In genomic region chr19:47373246-47374240, GRCh38 we compare ENCODE assay signal across 25 cellular contexts. TPM values are rescaled to one million over a fixed set of nuclear protein-coding genes. Genes with fewer than 3 reads are reported as not detected.
"Had no signal": no experiment of that assay in that cellular context is flagged by ENCODE, and none has a peak within 500 bp of the region (broad histone marks: within the 10 kb centered on the region; RNA-seq: fewer than 3 reads in every experiment).

No MANE protein-coding gene starts in this region.

- H3K79me2 ChIP-seq: hepatocyte had no signal

- H2AFZ ChIP-seq: hepatocyte, neural progenitor cell had no signal

- H3K36me3 Mint-ChIP-seq: natural killer cell treated with Interleukin-12 subunit alpha and Interleukin-12 subunit beta and Interleukin-15 and Interleukin-18, amount 100 ng/mL, for 72 hours had no signal

- DNase-seq: effector memory CD8-positive, alpha-beta T cell; esophagus squamous epithelium; foreskin fibroblast; glutamatergic neuron; kidney; left cardiac atrium; left ventricle myocardium inferior; lower lobe of right lung; midbrain; sigmoid colon; stimulated activated CD4-positive, alpha-beta T cell treated with anti-CD3 and anti-CD28 coated beads, Interleukin-2, amount 100 ng/mL, for 24 hours; stimulated activated naive CD4-positive, alpha-beta T cell; stomach; substantia nigra; transverse colon had no signal

- ATAC-seq: effector memory CD8-positive, alpha-beta T cell; gastroesophageal sphincter; left cardiac atrium; lower lobe of right lung; natural killer cell treated with Interleukin-12 subunit alpha and Interleukin-12 subunit beta and Interleukin-15 and Interleukin-18, amount 100 ng/mL, for 72 hours had no signal

- H3K4me3 ChIP-seq: esophagus squamous epithelium, gastroesophageal sphincter, hepatocyte, left ventricle myocardium inferior, lower lobe of right lung, neural progenitor cell, sigmoid colon, skin epidermis, stomach, thoracic aorta, transverse colon had no signal

- H3K4me3 Mint-ChIP-seq: dendritic cell treated with granulocyte-macrophage colony-stimulating factor and Interleukin-4, amounts not matched to agents 40 ng/mL and 50 ng/mL, for 4 days; effector memory CD8-positive, alpha-beta T cell; memory B cell; natural killer cell treated with Interleukin-12 subunit alpha and Interleukin-12 subunit beta and Interleukin-15 and Interleukin-18, amount 100 ng/mL, for 72 hours; neural progenitor cell had no signal

- H3K36me3 ChIP-seq: neural progenitor cell had no signal

- H3K9me3 ChIP-seq: esophagus squamous epithelium, gastroesophageal sphincter, left ventricle myocardium inferior, lower lobe of right lung, sigmoid colon, stomach, thoracic aorta, transverse colon had no signal

- H3K27me3 Mint-ChIP-seq: dendritic cell treated with granulocyte-macrophage colony-stimulating factor and Interleukin-4, amounts not matched to agents 40 ng/mL and 50 ng/mL, for 4 days; effector memory CD8-positive, alpha-beta T cell; memory B cell; natural killer cell treated with Interleukin-12 subunit alpha and Interleukin-12 subunit beta and Interleukin-15 and Interleukin-18, amount 100 ng/mL, for 72 hours had no signal

- FAIRE-seq: colon, kidney had no signal

- H3K27me3 ChIP-seq: esophagus squamous epithelium, gastroesophageal sphincter, hepatocyte, neural progenitor cell, sigmoid colon, stomach, transverse colon had no signal

- H3K9me3 Mint-ChIP-seq: dendritic cell treated with granulocyte-macrophage colony-stimulating factor and Interleukin-4, amounts not matched to agents 40 ng/mL and 50 ng/mL, for 4 days; effector memory CD8-positive, alpha-beta T cell; memory B cell; natural killer cell treated with Interleukin-12 subunit alpha and Interleukin-12 subunit beta and Interleukin-15 and Interleukin-18, amount 100 ng/mL, for 72 hours; neural progenitor cell had no signal

- H3K4me1 Mint-ChIP-seq: memory B cell, neural progenitor cell had no signal

- H3K4me2 ChIP-seq: hepatocyte, neural progenitor cell had no signal

- H3K4me1 ChIP-seq: gastroesophageal sphincter, lower lobe of right lung, neural progenitor cell, transverse colon had no signal

- H3K27ac Mint-ChIP-seq: dendritic cell treated with granulocyte-macrophage colony-stimulating factor and Interleukin-4, amounts not matched to agents 40 ng/mL and 50 ng/mL, for 4 days; effector memory CD8-positive, alpha-beta T cell; memory B cell; natural killer cell treated with Interleukin-12 subunit alpha and Interleukin-12 subunit beta and Interleukin-15 and Interleukin-18, amount 100 ng/mL, for 72 hours; neural progenitor cell had no signal

- H3K9ac ChIP-seq: neural progenitor cell had no signal

- H3K27ac ChIP-seq: epithelial cell of prostate, esophagus squamous epithelium, gastroesophageal sphincter, hepatocyte, left ventricle myocardium inferior, lower lobe of right lung, neural progenitor cell, sigmoid colon, skin epidermis, stomach, thoracic aorta, transverse colon had no signal

RNA-seq across cellular contexts. Expression of gene C5AR2, which starts 41.6 kb away (rescaled TPM):
- polyA plus RNA-seq: hepatocyte had no signal

RNA-seq across cellular contexts. Expression of gene MEIS3, which starts 45.8 kb away (rescaled TPM):
- total RNA-seq: natural killer cell treated with Interleukin-12 subunit alpha and Interleukin-12 subunit beta and Interleukin-15 and Interleukin-18, amount 100 ng/mL, for 72 hours had no signal
